ENCODE assay signal across 14 cellular contexts in the genomic region with DNA sequence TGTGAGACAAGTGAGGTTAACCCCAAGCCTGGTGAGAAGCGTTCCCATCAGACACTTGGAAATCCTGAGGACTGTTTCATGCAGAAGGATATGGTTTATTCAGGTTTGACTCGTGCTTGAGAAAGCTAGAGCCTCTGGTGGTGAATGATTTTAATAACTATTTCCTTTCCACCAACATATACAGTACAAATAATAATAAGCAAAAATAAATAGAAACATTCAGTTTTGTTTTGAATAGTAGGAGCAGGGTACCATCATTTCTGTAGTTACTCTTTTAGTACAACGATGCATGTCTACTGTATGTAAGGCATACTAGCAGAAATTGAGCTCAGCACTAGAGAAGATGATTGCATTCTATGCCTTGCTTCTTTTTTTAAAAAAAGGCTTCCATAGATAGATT.
DNase-seq lines count a peak whose midpoint lies in the region; ATAC-seq lines count a peak whose summit lies in the region.
"Had no signal": no experiment of that assay in that cellular context is flagged by ENCODE, and none has a peak within 500 bp of the region (broad histone marks: within the 10 kb centered on the region; RNA-seq: fewer than 3 reads in every experiment).

No MANE protein-coding gene starts in this region.

- no peak overlapping the region for H3K4me3 Mint-ChIP-seq in effector memory CD8-positive, alpha-beta T cell
- H3K4me3 Mint-ChIP-seq: activated CD4-positive, alpha-beta memory T cell treated with anti-CD3 and anti-CD28 coated beads for 36 hours; central memory CD8-positive, alpha-beta T cell had no signal

- H3K27me3 Mint-ChIP-seq in effector memory CD8-positive, alpha-beta T cell: peaks cover 0 to 16% of the 10 kb centered on the region in 2 donors
- H3K27me3 Mint-ChIP-seq: activated CD4-positive, alpha-beta memory T cell treated with anti-CD3 and anti-CD28 coated beads for 36 hours had no signal

- H3K4me1 Mint-ChIP-seq in effector memory CD8-positive, alpha-beta T cell (ENCODE audit: low read depth in 2 of 2): no peaks in the 10 kb centered on the region
- H3K4me1 Mint-ChIP-seq: central memory CD8-positive, alpha-beta T cell had no signal

- no peaks in the 10 kb centered on the region for H3K9me3 Mint-ChIP-seq in effector memory CD8-positive, alpha-beta T cell
- H3K9me3 Mint-ChIP-seq: activated CD4-positive, alpha-beta memory T cell treated with anti-CD3 and anti-CD28 coated beads for 36 hours; central memory CD8-positive, alpha-beta T cell had no signal

- H3K36me3 Mint-ChIP-seq in effector memory CD8-positive, alpha-beta T cell (ENCODE audit: insufficient read depth): no peaks in the 10 kb centered on the region
- H3K36me3 Mint-ChIP-seq: activated CD4-positive, alpha-beta memory T cell treated with anti-CD3 and anti-CD28 coated beads for 36 hours had no signal

- DNase-seq in ACHN (no peak), SIG-M5 treated with dmso at 0.1 percent for 504 hours (lab: John Stamatoyannopoulos, UW; ENCODE audit: unreplicated experiment) (no peak)
- DNase-seq in effector memory CD8-positive, alpha-beta T cell: no peak
- no peak for DNase-seq in activated CD4-positive, alpha-beta T cell treated with anti-CD3 and anti-CD28 coated beads for 4 hours
- DNase-seq: activated CD4-positive, alpha-beta memory T cell treated with anti-CD3 and anti-CD28 coated beads for 36 hours; activated naive CD4-positive, alpha-beta T cell; erythroblast; GDM1; KG1 had no signal

- H3K27ac Mint-ChIP-seq in effector memory CD8-positive, alpha-beta T cell: no peak overlapping the region
- H3K27ac Mint-ChIP-seq: activated CD4-positive, alpha-beta memory T cell treated with anti-CD3 and anti-CD28 coated beads for 36 hours had no signal

- ATAC-seq in GM18517 (IDR thresholded peaks at IDR 0.05; ENCODE audit: unreplicated experiment) (peak; percentile 85), GM21367 (IDR thresholded peaks at IDR 0.05; ENCODE audit: unreplicated experiment) (peak; percentile 64), HG02884 (IDR thresholded peaks at IDR 0.05; ENCODE audit: unreplicated experiment) (peak; percentile 85), HG03460 (IDR thresholded peaks at IDR 0.05; ENCODE audit: unreplicated experiment) (peak; percentile 56)
- ATAC-seq in effector memory CD8-positive, alpha-beta T cell (replicated peaks): no peak

- in situ Hi-C loops in ACHN (cut with HindIII; ENCODE audit: low pct_ligation_motif_present, low pct_unique_long_range_greater_than_20kb, low sequenced_read_pairs): no loop called here
